13 cellular contexts compared by ENCODE assay signal in genomic region chr14:68401320-68401719, GRCh38.
DNase-seq lines count a peak whose midpoint lies in the region; ATAC-seq, FAIRE-seq and TF ChIP-seq lines count a peak whose summit lies in the region.
"Had no signal": no experiment of that assay in that cellular context is flagged by ENCODE, and none has a peak within 500 bp of the region (broad histone marks: within the 10 kb centered on the region; RNA-seq: fewer than 3 reads in every experiment).

No MANE protein-coding gene starts in this region.

- H3K4me3 ChIP-seq in mammary epithelial cell (replicated peaks in 1 of 3; ENCODE audit: insufficient read depth in 1 of 3, low read depth in 2 of 3, low read length in 3 of 3) (no peak overlapping the region), skeletal muscle tissue (ENCODE audit: low read length in 3 of 3) (peak overlapping the region; percentile 15 to 44 (median 19))

- DNase-seq in HTR-8/SVneo (ENCODE audit: insufficient read length, low spot score), result no peak
- DNase-seq in mammary epithelial cell, result peak; percentile 79
- DNase-seq in stimulated activated CD8-positive, alpha-beta memory T cell treated with anti-CD3 and anti-CD28 coated beads, Interleukin-4, amount 100 ng/mL, for 48 hours, result no peak
- DNase-seq in SHP77 treated with DMSO at 0.1 percent for 48 hours (lab: John Stamatoyannopoulos, UW), result no peak
- no peak for DNase-seq in NCI-H2196 (lab: John Stamatoyannopoulos, UW; ENCODE audit: unreplicated experiment)
- DNase-seq: DMS 273 treated with DMSO at 0.1 percent for 48 hours, midbrain, NCI-H510A treated with DMSO at 0.1 percent for 48 hours had no signal

- ATAC-seq in GM18858 (IDR thresholded peaks at IDR 0.05; ENCODE audit: unreplicated experiment) (peak; percentile 9), GM18505 (IDR thresholded peaks at IDR 0.05; ENCODE audit: unreplicated experiment) (no peak)
- ATAC-seq: HepG2 had no signal

- no peak for TF ChIP-seq CTCF in mammary epithelial cell (conservative IDR thresholded peaks at IDR 0.05 in 1 of 2, IDR thresholded peaks at IDR 0.05 in 1 of 2; ENCODE audit: extremely low read depth in 1 of 2, insufficient read depth in 1 of 2, low read depth in 1 of 2, low read length in 2 of 2)

- no peak for TF ChIP-seq POLR2A in GM18505 (IDR thresholded peaks at IDR 0.05; ENCODE audit: borderline replicate concordance, extremely low read depth, insufficient read depth, insufficient read length)

- peak overlapping the region; percentile 26 for H3K9ac ChIP-seq in mammary epithelial cell (ENCODE audit: insufficient read depth, low read length)
- H3K9ac ChIP-seq in skeletal muscle tissue (ENCODE audit: low read depth in 1 of 3, low read length in 3 of 3), result no peak overlapping the region

- dilution Hi-C loops in mammary epithelial cell (cut with HindIII; ENCODE audit: low sequenced_read_pairs), result no loop called here

- in situ Hi-C loops in mammary epithelial cell (cut with MboI; ENCODE audit: low sequenced_read_pairs in 2 of 2), result loop anchor here in 1 of 2 donors (10.0 to 25.0 kb wide), 2 partner anchors 283 to 464 kb away; no protein-coding TSS in a partner anchor

- peak overlapping the region; percentile 83 for H3K27ac ChIP-seq in mammary epithelial cell (ENCODE audit: insufficient read depth, low read depth, low read length)
- H3K27ac ChIP-seq in skeletal muscle tissue (ENCODE audit: low read depth, low read length), result peak overlapping the region; percentile 21

- no peaks in the 10 kb centered on the region for H3K79me2 ChIP-seq in mammary epithelial cell (ENCODE audit: insufficient read depth, low read length)

- intact Hi-C loops in mammary epithelial cell (cut with micrococcal nuclease), result loop anchor here (1.0 to 5.0 kb wide), 5 partner anchors 66 to 386 kb away; no protein-coding TSS in a partner anchor

- H2AFZ ChIP-seq in mammary epithelial cell (ENCODE audit: low read depth, low read length), result peak overlapping the region; percentile 68

- no TSS peak for BruUV-seq in mammary epithelial cell (replicated peaks; lab: Mats Ljungman, UMichigan)

- no peaks in the 10 kb centered on the region for H3K9me3 ChIP-seq in mammary epithelial cell (replicated peaks; ENCODE audit: insufficient read depth, low read length)
- H3K9me3 ChIP-seq in skeletal muscle tissue (ENCODE audit: control insufficient read depth in 3 of 3, low read length in 3 of 3), result no peaks in the 10 kb centered on the region

- H3K27me3 ChIP-seq in mammary epithelial cell (ENCODE audit: insufficient read depth, low read length) (no peaks in the 10 kb centered on the region), skeletal muscle tissue (ENCODE audit: control insufficient read depth in 3 of 3, insufficient read depth in 3 of 3, low read length in 3 of 3) (no peaks in the 10 kb centered on the region)

- CTCF ChIA-PET in mammary epithelial cell (lab: Charles Lee; ENCODE audit: low non-redundant PET), result interaction anchor here (0.6 kb wide), 1 partner anchor 150 kb away, joined by 3 read pairs; no protein-coding TSS in a partner anchor

- WGBS in mammary epithelial cell (ENCODE audit: low coverage, missing lambda C conversion rate), result 0% methylated on average over 3 of the region's 3 CpGs

- peak; percentile 86 for FAIRE-seq in HTR-8/SVneo (lab: Jason Lieb, UNC)
- FAIRE-seq: frontal cortex, HepG2 had no signal

- peaks cover 76% of the 10 kb centered on the region for H3K4me1 ChIP-seq in mammary epithelial cell (ENCODE audit: insufficient read depth, low read length)
- peaks cover 34 to 44% (median 37%) of the 10 kb centered on the region in 3 donors for H3K4me1 ChIP-seq in skeletal muscle tissue (ENCODE audit: control insufficient read depth in 3 of 3, insufficient read depth in 3 of 3, low read length in 3 of 3)

- H4K20me1 ChIP-seq in mammary epithelial cell (ENCODE audit: insufficient read depth, low read length), result no peaks in the 10 kb centered on the region

- no peaks in the 10 kb centered on the region for H3K36me3 ChIP-seq in mammary epithelial cell (ENCODE audit: insufficient read depth, low read length)
- H3K36me3 ChIP-seq in skeletal muscle tissue (ENCODE audit: control insufficient read depth in 3 of 3, insufficient read depth in 3 of 3, low read length in 3 of 3), result no peaks in the 10 kb centered on the region

- peak overlapping the region; percentile 63 for H3K4me2 ChIP-seq in mammary epithelial cell (ENCODE audit: insufficient read depth, low read depth, low read length)

Comparison
In these comparisons a context has a peak if more than half of its experiments do, and no peak if none do; other contexts are left out.
1. H3K4me3 ChIP-seq: peak in skeletal muscle tissue (3 of 3); none in mammary epithelial cell (0 of 3).